ENCODE assay signal across 1 cellular context in genomic region chr21:44018813-44019567, GRCh38.
TF ChIP-seq lines count a peak whose summit lies in the region.

No MANE protein-coding gene starts in this region.

TF ChIP-seq in K562, 482 proteins besides CTCF, POLR2A, EP300 and RAD21 (continued from another document):
- no peak for TF ChIP-seq NKRF (IDR thresholded peaks at IDR 0.05; ENCODE audit: borderline replicate concordance)
